In genomic region chr9:69036799-69037198, GRCh38 we compare ENCODE assay signal across 9 cellular contexts. TPM values are rescaled to one million over a fixed set of nuclear protein-coding genes. Genes with fewer than 3 reads are reported as not detected.
A peak's percentile ranks its signal among the peaks of the same experiment; 100 is the strongest.
DNase-seq lines count a peak whose midpoint lies in the region; ATAC-seq, FAIRE-seq and TF ChIP-seq lines count a peak whose summit lies in the region.
"Had no signal": no experiment of that assay in that cellular context is flagged by ENCODE, and none has a peak within 500 bp of the region (broad histone marks: within the 10 kb centered on the region; RNA-seq: fewer than 3 reads in every experiment).

No MANE protein-coding gene starts in this region.

- H3K36me3 ChIP-seq in K562 (ENCODE audit: control insufficient read depth, insufficient read depth, low read length) (peaks cover 20% of the 10 kb centered on the region), mesodermal cell (ENCODE audit: control insufficient read depth, insufficient read depth, low read length) (no peaks in the 10 kb centered on the region)

- no peak for ATAC-seq in stimulated activated naive CD8-positive, alpha-beta T cell treated with anti-CD3 and anti-CD28 coated beads, Interleukin-15, Interleukin-2, amounts not matched to agents 100 U/mL and 50 U/mL, for 24 hours
- peak; percentile 20 for ATAC-seq in K562

- no peak for TF ChIP-seq CTCF in K562 (IDR thresholded peaks at IDR 0.05 in 2 of 3, conservative IDR thresholded peaks at IDR 0.05 in 1 of 3; ENCODE audit: insufficient read depth in 2 of 3, low read depth in 1 of 3, low read length in 3 of 3)

- TF ChIP-seq POLR2A in K562 (conservative IDR thresholded peaks at IDR 0.05): no peak

- 14% methylated on average over 10 of the region's 10 CpGs for WGBS in K562 (ENCODE audit: insufficient coverage, low coverage, missing lambda C conversion rate)
- 75 to 77% methylated on average over 8 to 10 of the region's 10 CpGs for WGBS in mesodermal cell (ENCODE audit: insufficient coverage in 2 of 2), 2 experiments

- no peaks in the 10 kb centered on the region for H3K27me3 ChIP-seq in K562 (ENCODE audit: control insufficient read depth in 2 of 2, insufficient read depth in 2 of 2, low read length in 2 of 2)

- FAIRE-seq in K562 (lab: Jason Lieb, UNC): no peak

- peak overlapping the region; percentile 86 to 98; a peak in 3 of 4 replicates for H3K9ac ChIP-seq in K562 (ENCODE audit: insufficient read depth in 1 of 2, low read depth in 2 of 2, low read length in 2 of 2)

- H3K4me3 Mint-ChIP-seq in stimulated activated naive CD8-positive, alpha-beta T cell treated with anti-CD3 and anti-CD28 coated beads, Interleukin-15, Interleukin-2, amounts not matched to agents 100 ng/mL and 50 ng/mL, for 24 hours: peak overlapping the region; percentile 98

- H3K27ac Mint-ChIP-seq in stimulated activated naive CD8-positive, alpha-beta T cell treated with anti-CD3 and anti-CD28 coated beads, Interleukin-15, Interleukin-2, amounts not matched to agents 100 ng/mL and 50 ng/mL, for 24 hours: peak overlapping the region; percentile 95

- H3K4me2 ChIP-seq in K562 (ENCODE audit: insufficient read depth, low read length): peak overlapping the region; percentile 97

- H3K9me3 Mint-ChIP-seq in stimulated activated naive CD8-positive, alpha-beta T cell treated with anti-CD3 and anti-CD28 coated beads, Interleukin-15, Interleukin-2, amounts not matched to agents 100 ng/mL and 50 ng/mL, for 24 hours: no peaks in the 10 kb centered on the region

- H3K4me1 Mint-ChIP-seq in stimulated activated naive CD8-positive, alpha-beta T cell treated with anti-CD3 and anti-CD28 coated beads, Interleukin-15, Interleukin-2, amounts not matched to agents 100 ng/mL and 50 ng/mL, for 24 hours (ENCODE audit: low read depth): peaks cover 21% of the 10 kb centered on the region

- in situ Hi-C loops in K562 (cut with MboI): loop anchor here (25.0 kb wide), 1 partner anchor 901 kb away; no protein-coding TSS in a partner anchor

- no peaks in the 10 kb centered on the region for H3K9me1 ChIP-seq in K562 (ENCODE audit: control insufficient read depth, insufficient read depth, low read length)

- peak overlapping the region; percentile 92 for H2AFZ ChIP-seq in K562 (ENCODE audit: low read depth, low read length)

- H3K27ac ChIP-seq in K562 (ENCODE audit: extremely low read depth, low read depth, low read length): peak overlapping the region; percentile 86
- no peak overlapping the region for H3K27ac ChIP-seq in mesodermal cell (ENCODE audit: low read depth, low read length, severe bottlenecking)

- peaks cover 0 to 3% of the 10 kb centered on the region in 2 experiments; a peak in 2 of 5 replicates for H3K4me1 ChIP-seq in K562 (replicated peaks in 1 of 2; ENCODE audit: control insufficient read depth in 2 of 2, insufficient read depth in 2 of 2, low read length in 2 of 2)
- no peaks in the 10 kb centered on the region for H3K4me1 ChIP-seq in mesodermal cell (ENCODE audit: control insufficient read depth, insufficient read depth, low read length, poor library complexity, severe bottlenecking)

- intact Hi-C loops in K562 (cut with micrococcal nuclease) (no loop called here), posterior vena cava (cut with DNase I) (no loop called here)

- POLR2A ChIA-PET in K562 (lab: Yijun Ruan, JAX): interaction anchor here (1.0 to 1.8 kb wide), 2 partner anchors 8 to 134 kb away, joined by 3 to 4 read pairs; no protein-coding TSS in a partner anchor

- peaks cover 58% of the 10 kb centered on the region for H3K79me2 ChIP-seq in K562 (ENCODE audit: control insufficient read depth, insufficient read depth, low read length)

- no peak for TF ChIP-seq RAD21 in K562 (CRISPR knock-in tag; conservative IDR thresholded peaks at IDR 0.05 in 1 of 2, IDR thresholded peaks at IDR 0.05 in 1 of 2)

- H3K9me3 ChIP-seq in K562 (replicated peaks; ENCODE audit: control insufficient read depth, insufficient read depth, low read depth, low read length) (no peaks in the 10 kb centered on the region), mesodermal cell (ENCODE audit: control insufficient read depth, low read length) (no peaks in the 10 kb centered on the region)

- CTCF ChIA-PET in K562 (lab: Yijun Ruan, JAX; ENCODE audit: low intra/inter-chr PET ratio): interaction anchor here (1.5 kb wide), 1 partner anchor 157 kb away, joined by 5 read pairs; no protein-coding TSS in a partner anchor

- BruUV-seq in K562 (replicated peaks; lab: Mats Ljungman, UMichigan): no TSS peak

- H4K20me1 ChIP-seq in K562 (replicated peaks; ENCODE audit: control insufficient read depth, insufficient read depth, low read length): no peaks in the 10 kb centered on the region; the same call in 1 of the 2 replicates

- no peaks in the 10 kb centered on the region for H3K27me3 Mint-ChIP-seq in stimulated activated naive CD8-positive, alpha-beta T cell treated with anti-CD3 and anti-CD28 coated beads, Interleukin-15, Interleukin-2, amounts not matched to agents 100 ng/mL and 50 ng/mL, for 24 hours

- TF ChIP-seq EP300 in K562 (IDR thresholded peaks at IDR 0.05; ENCODE audit: low read length): no peak

- H3K4me3 ChIP-seq in K562: peak overlapping the region; percentile 84
- H3K4me3 ChIP-seq in mesodermal cell (ENCODE audit: extremely low read depth, insufficient read depth, low read length, poor library complexity, severe bottlenecking): peak overlapping the region; percentile 67

- no peak for DNase-seq in stimulated activated naive CD8-positive, alpha-beta T cell treated with anti-CD3 and anti-CD28 coated beads, Interleukin-15, Interleukin-2, amounts not matched to agents 100 U/mL and 50 U/mL, for 24 hours
- DNase-seq in K562 (ENCODE audit: extremely low read depth in 1 of 4, low spot score in 3 of 4): peak in 1 of 4 experiments; percentile 12
- no peak for DNase-seq in posterior vena cava (ENCODE audit: low spot score)
- DNase-seq in NCI-H2171 treated with DMSO at 0.1 percent for 48 hours (lab: John Stamatoyannopoulos, UW): no peak
- no peak for DNase-seq in NCI-H446 treated with DMSO at 0.1 percent for 48 hours (lab: John Stamatoyannopoulos, UW)
- no peak for DNase-seq in ureter (ENCODE audit: low spot score)
- DNase-seq: NCI-H1105 had no signal

- peaks cover 10% of the 10 kb centered on the region for H3K36me3 Mint-ChIP-seq in stimulated activated naive CD8-positive, alpha-beta T cell treated with anti-CD3 and anti-CD28 coated beads, Interleukin-15, Interleukin-2, amounts not matched to agents 100 ng/mL and 50 ng/mL, for 24 hours (ENCODE audit: low read depth)

TF ChIP-seq in K562, 482 proteins besides CTCF, POLR2A, EP300 and RAD21 (continues in another document):
- TF ChIP-seq PHB (CRISPR knock-in tag; IDR thresholded peaks at IDR 0.05): no peak

RNA-seq across cellular contexts. Expression of gene FXN, which starts 1.2 kb away (rescaled TPM):
- 15.9 and 26.9 TPM in 2 replicates for total RNA-seq in K562 (2011; cell fraction: chromatin; rRNA removed; ENCODE audit: low replicate concordance)
- 8.2 and 8.9 TPM in 2 replicates for total RNA-seq in K562 (2011; cell fraction: nucleolus; rRNA removed)
- total RNA-seq in K562 (2011; cell fraction: nucleoplasm; rRNA removed): 17.7 and 25.3 TPM in 2 replicates
- total RNA-seq in K562 (2014; rRNA removed) (7.6 and 17.3 TPM in 2 replicates), K562 (2014; rRNA removed; fragmentation: Illumina TruSeq; extraction: Trizol) (30.3 and 31.7 TPM in 2 replicates), K562 (2015; rRNA removed; fragmentation: Illumina TruSeq; extraction: Trizol) (22.0 and 25.3 TPM in 2 replicates), K562 (2021) (39.5 and 41.1 TPM in 2 replicates), posterior vena cava (1 to 10 TPM; 9.3 to 9.4 TPM), ureter (17.5 TPM)
- polyA plus RNA-seq in K562 (2011; rRNA removed) (16.3 and 34.0 TPM in 2 replicates), K562 (2014; fragmentation: Illumina TruSeq; extraction: Trizol) (44.5 and 51.5 TPM in 2 replicates), K562 (2014; fragmentation: Nextera tagmentation; extraction: Ambion mirVana) (10 to 100 TPM; 12.4 to 21.8 TPM), K562 (2014; rRNA removed) (29.3 and 30.3 TPM in 2 replicates)
- polyA plus RNA-seq in K562 (2011; cell fraction: cytosol; rRNA removed): 27.1 and 27.6 TPM in 2 replicates
- polyA plus RNA-seq in K562 (2011; cell fraction: nucleus; rRNA removed): 11.2 and 12.6 TPM in 2 replicates
- polyA plus RNA-seq in K562 (2012): 21.7 and 32.9 TPM in 2 replicates
- 19.5 and 28.5 TPM in 2 replicates for polyA minus RNA-seq in K562 (2011; rRNA and poly(A)+ RNA removed)
- 7.9 and 9.1 TPM in 2 replicates for polyA minus RNA-seq in K562 (2011; cell fraction: cytosol; rRNA and poly(A)+ RNA removed)
- 2.6 and 4.1 TPM in 2 replicates for polyA minus RNA-seq in K562 (2011; cell fraction: nucleus; rRNA and poly(A)+ RNA removed)
- polyA plus RNA-seq in mesodermal cell (2013, experiment 1 of 2): 15.3 TPM
- 14.4 TPM for polyA plus RNA-seq in mesodermal cell (2013, experiment 2 of 2)

RNA-seq across cellular contexts. Expression of gene PRKACG, which starts 22.9 kb away (rescaled TPM):
- total RNA-seq in K562 (2011; cell fraction: chromatin; rRNA removed; ENCODE audit: low replicate concordance): not detected in 2 replicates
- not detected in 2 replicates for total RNA-seq in K562 (2011; cell fraction: nucleolus; rRNA removed)
- not detected in 2 replicates for total RNA-seq in K562 (2011; cell fraction: nucleoplasm; rRNA removed)
- total RNA-seq in K562 (2014; rRNA removed) (not detected in 2 replicates), K562 (2014; rRNA removed; fragmentation: Illumina TruSeq; extraction: Trizol) (not detected in 2 replicates), K562 (2015; rRNA removed; fragmentation: Illumina TruSeq; extraction: Trizol) (not detected in 2 replicates), K562 (2021) (not detected in 2 replicates), posterior vena cava (not detected), ureter (not detected)
- polyA plus RNA-seq in K562 (2011; rRNA removed) (not detected in 2 replicates), K562 (2014; fragmentation: Illumina TruSeq; extraction: Trizol) (not detected in 2 replicates), K562 (2014; fragmentation: Nextera tagmentation; extraction: Ambion mirVana) (not detected), K562 (2014; rRNA removed) (not detected in 2 replicates)
- polyA plus RNA-seq in K562 (2011; cell fraction: cytosol; rRNA removed): not detected in 2 replicates
- polyA plus RNA-seq in K562 (2011; cell fraction: nucleus; rRNA removed): 0.07 TPM in 1 of 2 replicates, not detected in the other
- not detected in 2 replicates for polyA plus RNA-seq in K562 (2012)
- polyA minus RNA-seq in K562 (2011; rRNA and poly(A)+ RNA removed): not detected in 2 replicates
- not detected in 2 replicates for polyA minus RNA-seq in K562 (2011; cell fraction: cytosol; rRNA and poly(A)+ RNA removed)
- polyA minus RNA-seq in K562 (2011; cell fraction: nucleus; rRNA and poly(A)+ RNA removed): not detected in 2 replicates
- not detected for polyA plus RNA-seq in mesodermal cell (2013, experiment 1 of 2)
- not detected for polyA plus RNA-seq in mesodermal cell (2013, experiment 2 of 2)
